ENCODE assay signal across 13 cellular contexts in the genomic region with DNA sequence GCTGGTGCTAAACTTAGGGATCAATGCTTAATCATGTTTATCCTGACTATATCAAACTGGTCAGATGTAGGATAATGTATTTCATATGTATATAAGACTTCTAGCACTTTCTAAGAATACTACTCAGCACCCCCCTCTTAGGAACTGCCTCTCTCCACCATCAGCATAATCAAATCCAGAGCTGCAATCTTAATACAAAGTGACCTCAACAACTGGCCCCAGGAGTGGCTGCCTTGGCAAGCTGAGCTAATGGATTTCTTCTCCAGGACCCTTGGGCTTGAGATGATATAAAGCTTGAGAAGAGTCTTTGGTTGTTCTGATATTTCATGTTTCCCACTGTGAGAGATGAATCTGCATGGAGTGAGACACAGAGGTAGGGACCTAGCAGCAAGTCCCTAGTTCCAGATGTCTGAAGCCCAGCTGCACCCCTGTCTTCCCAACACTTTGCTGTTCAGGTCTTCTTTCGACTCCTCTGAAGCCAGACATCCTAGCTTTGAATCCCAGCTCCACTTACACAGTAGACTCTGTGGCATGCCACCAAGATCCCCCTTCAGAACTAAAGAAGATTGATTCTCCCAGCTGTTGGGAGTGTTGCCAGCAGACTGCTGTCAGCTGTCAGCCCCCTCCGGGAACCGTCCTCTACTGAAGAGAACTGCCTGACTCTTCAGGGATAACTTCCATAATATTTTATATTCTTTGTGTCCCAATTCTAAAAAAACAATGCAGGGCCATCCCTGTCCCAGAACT.
"Had no signal": no experiment of that assay in that cellular context is flagged by ENCODE, and none has a peak within 500 bp of the region (broad histone marks: within the 10 kb centered on the region; RNA-seq: fewer than 3 reads in every experiment).

No MANE protein-coding gene starts in this region.

- DNase-seq: activated CD4-positive, alpha-beta T cell treated with anti-CD3 and anti-CD28 coated beads, Interleukin-2, amount 50 U/mL, for 1 hour; activated CD8-positive, alpha-beta memory T cell treated with anti-CD3 and anti-CD28 coated beads for 24 hours; activated gamma-delta T cell treated with Interleukin-2 at 50 U/mL for 16 hours; activated naive CD8-positive, alpha-beta T cell treated with anti-CD3 and anti-CD28 coated beads, Interleukin-2, amount 10 ng/mL, durations not matched to agents 7 days and 5 days; effector CD8-positive, alpha-beta T cell; esophagus squamous epithelium; immature natural killer cell; lower lobe of right lung; naive thymus-derived CD4-positive, alpha-beta T cell; retina; spleen; upper lobe of right lung had no signal

- H3K4me1 ChIP-seq: esophagus squamous epithelium, lower lobe of right lung, spleen, upper lobe of right lung had no signal

- H3K36me3 ChIP-seq: esophagus squamous epithelium, lower lobe of right lung, spleen, upper lobe of right lung had no signal

- H3K9me3 ChIP-seq: esophagus squamous epithelium, lower lobe of right lung, spleen, upper lobe of right lung had no signal

- H3K27me3 ChIP-seq: esophagus squamous epithelium, spleen, upper lobe of right lung had no signal

- ATAC-seq: lower lobe of right lung; naive thymus-derived CD4-positive, alpha-beta T cell; upper lobe of right lung had no signal

- H3K4me3 ChIP-seq: coronary artery, esophagus squamous epithelium, lower lobe of right lung, spleen, upper lobe of right lung had no signal

- H3K27ac ChIP-seq: coronary artery, esophagus squamous epithelium, lower lobe of right lung, spleen, upper lobe of right lung had no signal
